Comparison of ENCODE assay signal across 21 cellular contexts in the genomic region with DNA sequence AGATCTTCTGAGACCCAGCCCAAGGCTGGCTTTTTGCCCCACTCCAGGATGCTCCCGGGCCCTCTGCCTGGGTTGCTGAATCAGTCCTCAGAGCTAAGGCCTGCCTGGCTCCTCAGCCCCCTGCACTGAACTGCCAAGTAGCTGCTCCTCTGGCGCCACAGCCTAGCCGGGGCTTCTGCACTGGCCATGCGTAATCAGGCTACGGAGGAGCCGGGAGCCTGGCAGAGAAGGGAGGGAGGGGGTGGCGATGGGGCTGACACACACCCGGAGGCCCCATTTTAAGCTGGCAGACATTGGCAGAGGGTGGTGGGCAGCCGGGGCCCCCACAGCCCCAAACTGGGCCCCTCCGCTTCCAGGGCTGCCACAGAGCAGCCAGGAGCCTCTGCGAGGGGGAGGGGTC. TPM values are rescaled to one million over a fixed set of nuclear protein-coding genes. Genes with fewer than 3 reads are reported as not detected.
DNase-seq lines count a peak whose midpoint lies in the region; ATAC-seq and TF ChIP-seq lines count a peak whose summit lies in the region.
"Had no signal": no experiment of that assay in that cellular context is flagged by ENCODE, and none has a peak within 500 bp of the region (broad histone marks: within the 10 kb centered on the region; RNA-seq: fewer than 3 reads in every experiment).

No MANE protein-coding gene starts in this region.

- H2AK5ac ChIP-seq in neuronal stem cell (ENCODE audit: low read depth, low read length) = no peak overlapping the region

- H3K4me3 ChIP-seq in Caco-2 (ENCODE audit: low read depth, low read length) = no peak overlapping the region
- no peak overlapping the region for H3K4me3 ChIP-seq in neuronal stem cell (ENCODE audit: low read length in 2 of 2)
- H3K4me3 ChIP-seq: K562 had no signal

- no peaks in the 10 kb centered on the region for H3K27me3 Mint-ChIP-seq in WTC11 (ENCODE audit: low read depth)
- H3K27me3 Mint-ChIP-seq in Caco-2 (ENCODE audit: insufficient read depth, unreplicated experiment) = peaks cover 12% of the 10 kb centered on the region

- H3K36me3 ChIP-seq in Caco-2 (ENCODE audit: control insufficient read depth, insufficient read depth, low read length) = no peaks in the 10 kb centered on the region
- peaks cover 0 to 3% of the 10 kb centered on the region in 2 donors for H3K36me3 ChIP-seq in neuronal stem cell (replicated peaks in 1 of 2; ENCODE audit: control insufficient read depth in 2 of 2, insufficient read depth in 2 of 2, low read length in 2 of 2)
- H3K36me3 ChIP-seq: BE2C had no signal

- no peak overlapping the region for H2BK12ac ChIP-seq in neuronal stem cell (ENCODE audit: low read length)

- no peak overlapping the region for H3K23ac ChIP-seq in neuronal stem cell (ENCODE audit: low read depth, low read length, poor library complexity)

- H4K8ac ChIP-seq in neuronal stem cell (ENCODE audit: low read depth, low read length) = no peak overlapping the region

- H3K4me3 Mint-ChIP-seq in WTC11 (no peak overlapping the region), Caco-2 (ENCODE audit: unreplicated experiment) (no peak overlapping the region)
- H3K4me3 Mint-ChIP-seq: CD4-positive, alpha-beta T cell had no signal

- H2BK15ac ChIP-seq in neuronal stem cell (ENCODE audit: low read length) = no peak overlapping the region

- H3K18ac ChIP-seq in neuronal stem cell (ENCODE audit: low read length) = no peak overlapping the region

- no peak overlapping the region for H3K4me2 ChIP-seq in neuronal stem cell (ENCODE audit: insufficient read depth, low read length, poor library complexity, severe bottlenecking)

- WGBS in neuronal stem cell (ENCODE audit: extremely low coverage in 2 of 2, insufficient read length in 2 of 2, insufficient replicate concordance in 1 of 2), 2 donors = no CpG with 5 or more reads among the region's 11 CpGs

- no peak overlapping the region for H3K27ac Mint-ChIP-seq in WTC11
- no peak overlapping the region for H3K27ac Mint-ChIP-seq in Caco-2 (ENCODE audit: unreplicated experiment)
- H3K27ac Mint-ChIP-seq: CD4-positive, alpha-beta T cell had no signal

- no peak overlapping the region for H3K9ac ChIP-seq in neuronal stem cell (ENCODE audit: low read depth, low read length, poor library complexity)

- H3K9me3 Mint-ChIP-seq in WTC11 (no peaks in the 10 kb centered on the region), Caco-2 (ENCODE audit: unreplicated experiment) (no peaks in the 10 kb centered on the region)
- H3K9me3 Mint-ChIP-seq: CD4-positive, alpha-beta T cell had no signal

- POLR2A ChIA-PET in WTC11 (lab: Charles Lee) = no interaction called here
- POLR2A ChIA-PET in Caco-2 (lab: Charles Lee) = no interaction called here

- H2AFZ ChIP-seq in neuronal stem cell (ENCODE audit: low read length) = no peak overlapping the region

- H4K91ac ChIP-seq in neuronal stem cell (ENCODE audit: low read depth, low read length, poor library complexity) = no peak overlapping the region

- H3K36me3 Mint-ChIP-seq in WTC11 (no peaks in the 10 kb centered on the region), Caco-2 (ENCODE audit: insufficient read depth, unreplicated experiment) (no peaks in the 10 kb centered on the region)

- H3K9me3 ChIP-seq in Caco-2 (no peaks in the 10 kb centered on the region), neuronal stem cell (replicated peaks in 1 of 2; ENCODE audit: control insufficient read depth in 2 of 2, insufficient read depth in 1 of 2, low read depth in 1 of 2, low read length in 2 of 2) (no peaks in the 10 kb centered on the region)
- H3K9me3 ChIP-seq: BE2C had no signal

- intact Hi-C loops in Caco-2 (cut with micrococcal nuclease; ENCODE audit: unreplicated experiment) = no loop called here

- H2BK5ac ChIP-seq in neuronal stem cell (ENCODE audit: low read length) = no peak overlapping the region

- no peak overlapping the region for H3K14ac ChIP-seq in neuronal stem cell (ENCODE audit: low read length)

- DNase-seq in Ammon's horn (ENCODE audit: low spot score) (peak; percentile 59), WTC11 (ENCODE audit: low spot score) (no peak), hippocampal formation (lab: John Stamatoyannopoulos, UW) (peak; percentile 25 to 40), nucleus accumbens (lab: John Stamatoyannopoulos, UW) (peak in 44 of 56 donors; percentile 5 to 76 (median 36)), Caco-2 (no peak), neuronal stem cell (ENCODE audit: low spot score) (no peak), NK-92 (lab: John Stamatoyannopoulos, UW; ENCODE audit: unreplicated experiment) (no peak), germinal center (ENCODE audit: low spot score) (no peak)
- DNase-seq: BE2C; CD4-positive, alpha-beta T cell; DMS153; GF-D8; HCEC 1CT; NCI-H1694 treated with DMSO at 0.1 percent for 48 hours; NCI-H510A treated with DMSO at 0.1 percent for 48 hours; NCI-H82; PC-3; SIG-M5 had no signal

- no peak overlapping the region for H2BK120ac ChIP-seq in neuronal stem cell (ENCODE audit: low read depth, low read length)

- no peak overlapping the region for H3K27ac ChIP-seq in neuronal stem cell (replicated peaks; ENCODE audit: low read length)
- H3K27ac ChIP-seq: RWPE1 had no signal

- TF ChIP-seq CTCF in WTC11 (IDR thresholded peaks at IDR 0.05) (no peak), Caco-2 (IDR thresholded peaks at IDR 0.05; ENCODE audit: insufficient read depth in 1 of 2, low read depth in 1 of 2, low read length in 1 of 2, severe bottlenecking in 1 of 2, unreplicated experiment in 1 of 2) (no peak)

- H3K4me1 ChIP-seq in Caco-2 (no peaks in the 10 kb centered on the region), neuronal stem cell (ENCODE audit: control insufficient read depth in 2 of 2, insufficient read depth in 1 of 2, low read depth in 1 of 2, low read length in 2 of 2) (peaks cover 0 to 14% of the 10 kb centered on the region in 2 donors)
- H3K4me1 ChIP-seq: BE2C had no signal

- H3K27me3 ChIP-seq in Caco-2 (replicated peaks; ENCODE audit: control insufficient read depth, insufficient read depth, low read length) (no peaks in the 10 kb centered on the region), neuronal stem cell (ENCODE audit: control insufficient read depth in 3 of 3, insufficient read depth in 3 of 3, low read depth in 1 of 3, low read length in 3 of 3) (no peaks in the 10 kb centered on the region)
- H3K27me3 ChIP-seq: BE2C had no signal

- BruUV-seq in Caco-2 (replicated peaks; lab: Mats Ljungman, UMichigan) = no TSS peak

- H3K4ac ChIP-seq in neuronal stem cell (ENCODE audit: low read length) = no peak overlapping the region

- H3K79me1 ChIP-seq in neuronal stem cell (ENCODE audit: low read depth, low read length) = peaks cover 8% of the 10 kb centered on the region

- CTCF ChIA-PET in WTC11 (lab: Charles Lee) = interaction anchor here (0.8 to 1.7 kb wide), 3 partner anchors 11 to 278 kb away, joined by 3 to 6 read pairs (median 3); no protein-coding TSS in a partner anchor
- CTCF ChIA-PET in Caco-2 (lab: Charles Lee) = no interaction called here

- ATAC-seq in WTC11 = peak; percentile 40
- ATAC-seq: K562, PC-3 had no signal

- H3K4me1 Mint-ChIP-seq in WTC11 (peaks cover 28% of the 10 kb centered on the region), Caco-2 (ENCODE audit: low read depth, unreplicated experiment) (peaks cover 8% of the 10 kb centered on the region)

TF ChIP-seq in WTC11, 78 proteins besides CTCF, POLR2A, EP300 and RAD21:
- TF ChIP-seq, protein P1, sequence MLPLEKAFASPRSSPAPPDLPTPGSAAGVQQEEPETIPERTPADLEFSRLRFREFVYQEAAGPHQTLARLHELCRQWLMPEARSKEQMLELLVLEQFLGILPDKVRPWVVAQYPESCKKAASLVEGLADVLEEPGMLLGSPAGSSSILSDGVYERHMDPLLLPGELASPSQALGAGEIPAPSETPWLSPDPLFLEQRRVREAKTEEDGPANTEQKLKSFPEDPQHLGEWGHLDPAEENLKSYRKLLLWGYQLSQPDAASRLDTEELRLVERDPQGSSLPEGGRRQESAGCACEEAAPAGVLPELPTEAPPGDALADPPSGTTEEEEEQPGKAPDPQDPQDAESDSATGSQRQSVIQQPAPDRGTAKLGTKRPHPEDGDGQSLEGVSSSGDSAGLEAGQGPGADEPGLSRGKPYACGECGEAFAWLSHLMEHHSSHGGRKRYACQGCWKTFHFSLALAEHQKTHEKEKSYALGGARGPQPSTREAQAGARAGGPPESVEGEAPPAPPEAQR (CRISPR knock-in tag; IDR thresholded peaks at IDR 0.05) = no peak
- TF ChIP-seq, protein P2, sequence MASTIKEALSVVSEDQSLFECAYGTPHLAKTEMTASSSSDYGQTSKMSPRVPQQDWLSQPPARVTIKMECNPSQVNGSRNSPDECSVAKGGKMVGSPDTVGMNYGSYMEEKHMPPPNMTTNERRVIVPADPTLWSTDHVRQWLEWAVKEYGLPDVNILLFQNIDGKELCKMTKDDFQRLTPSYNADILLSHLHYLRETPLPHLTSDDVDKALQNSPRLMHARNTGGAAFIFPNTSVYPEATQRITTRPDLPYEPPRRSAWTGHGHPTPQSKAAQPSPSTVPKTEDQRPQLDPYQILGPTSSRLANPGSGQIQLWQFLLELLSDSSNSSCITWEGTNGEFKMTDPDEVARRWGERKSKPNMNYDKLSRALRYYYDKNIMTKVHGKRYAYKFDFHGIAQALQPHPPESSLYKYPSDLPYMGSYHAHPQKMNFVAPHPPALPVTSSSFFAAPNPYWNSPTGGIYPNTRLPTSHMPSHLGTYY (CRISPR knock-in tag; IDR thresholded peaks at IDR 0.05) = no peak
- no peak for TF ChIP-seq IRF2 (CRISPR knock-in tag; IDR thresholded peaks at IDR 0.05; ENCODE audit: borderline replicate concordance, low read depth)
- TF ChIP-seq, protein P3, sequence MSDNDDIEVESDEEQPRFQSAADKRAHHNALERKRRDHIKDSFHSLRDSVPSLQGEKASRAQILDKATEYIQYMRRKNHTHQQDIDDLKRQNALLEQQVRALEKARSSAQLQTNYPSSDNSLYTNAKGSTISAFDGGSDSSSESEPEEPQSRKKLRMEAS (CRISPR knock-in tag; IDR thresholded peaks at IDR 0.05) = no peak
- no peak for TF ChIP-seq GRHL2 (CRISPR knock-in tag; IDR thresholded peaks at IDR 0.05; ENCODE audit: insufficient replicate concordance, severe bottlenecking)
TF ChIP-seq in WTC11: peak in this region for 0.

RNA-seq across cellular contexts. Expression of a gene that starts 38.7 kb away (rescaled TPM):
- 140 to 148 TPM (median 148 TPM) in 3 replicates for total RNA-seq in WTC11 (2021)
- total RNA-seq in Caco-2 (2022) = 0.21 and 0.79 TPM in 2 replicates
- polyA plus RNA-seq in neuronal stem cell (2013, experiment 1 of 2) = 113 TPM
- 113 TPM for polyA plus RNA-seq in neuronal stem cell (2013, experiment 2 of 2)
- total RNA-seq: A172; CD4-positive, alpha-beta T cell had no signal

Comparison
In these comparisons a context has a peak if more than half of its experiments do, and no peak if none do; other contexts are left out.
1. DNase-seq: peak in Ammon's horn (single experiment), hippocampal formation (2 of 2) and nucleus accumbens (44 of 56); none in WTC11 (single experiment), Caco-2 (0 of 2), neuronal stem cell (single experiment), NK-92 (single experiment) and germinal center (single experiment).
2. RNA of a gene that starts 38.7 kb away (total RNA-seq): 140 to 148 TPM in WTC11; 0.21 to 0.79 TPM in Caco-2; every median in the first group is over 10 times any median in the second.